Comparison of ENCODE assay signal across 15 cellular contexts in genomic region chr1:233227930-233228465, GRCh38.
DNase-seq lines count a peak whose midpoint lies in the region; ATAC-seq and TF ChIP-seq lines count a peak whose summit lies in the region.
"Had no signal": no experiment of that assay in that cellular context is flagged by ENCODE, and none has a peak within 500 bp of the region (broad histone marks: within the 10 kb centered on the region; RNA-seq: fewer than 3 reads in every experiment).

No MANE protein-coding gene starts in this region.

- H3K36me3 ChIP-seq in HCT116 (ENCODE audit: control insufficient read depth in 1 of 2, insufficient read depth in 2 of 2, low read length in 2 of 2): no peaks in the 10 kb centered on the region; a peak in 2 of 4 replicates
- H3K36me3 ChIP-seq in esophagus muscularis mucosa: peaks cover 0 to 6% (median 0%) of the 10 kb centered on the region in 4 donors
- H3K36me3 ChIP-seq: HAP-1 had no signal

- POLR2A ChIA-PET in HCT116 (lab: Charles Lee): interaction anchor here (0.7 kb wide), 1 partner anchor 576 kb away, joined by 3 read pairs; no protein-coding TSS in a partner anchor

- H3K27me3 Mint-ChIP-seq in natural killer cell treated with Interleukin-12 subunit alpha and Interleukin-12 subunit beta and Interleukin-15 and Interleukin-18, amount 100 ng/mL, for 72 hours: no peaks in the 10 kb centered on the region
- no peaks in the 10 kb centered on the region for H3K27me3 Mint-ChIP-seq in natural killer cell (ENCODE audit: low read depth in 2 of 2)
- no peaks in the 10 kb centered on the region for H3K27me3 Mint-ChIP-seq in activated naive CD8-positive, alpha-beta T cell treated with anti-CD3 and anti-CD28 coated beads for 36 hours
- no peaks in the 10 kb centered on the region for H3K27me3 Mint-ChIP-seq in activated naive CD4-positive, alpha-beta T cell treated with anti-CD3 and anti-CD28 coated beads, Interleukin-2, amount 10 ng/mL, durations not matched to agents 7 days and 5 days

- TF ChIP-seq CTCF in natural killer cell (IDR thresholded peaks at IDR 0.05): no peak
- no peak for TF ChIP-seq CTCF in HCT116 (IDR thresholded peaks at IDR 0.05 in 2 of 3, conservative IDR thresholded peaks at IDR 0.05 in 1 of 3; ENCODE audit: borderline replicate concordance in 1 of 3, insufficient read depth in 1 of 3, low read depth in 2 of 3, low read length in 2 of 3)
- no peak for TF ChIP-seq CTCF in esophagus muscularis mucosa (IDR thresholded peaks at IDR 0.05)
- TF ChIP-seq CTCF in lower leg skin (IDR thresholded peaks at IDR 0.05): no peak

- no TSS peak for BruUV-seq in HCT116 (replicated peaks; lab: Mats Ljungman, UMichigan)

- peak overlapping the region in 1 of 2 donors; percentile 18 for H3K27ac Mint-ChIP-seq in natural killer cell treated with Interleukin-12 subunit alpha and Interleukin-12 subunit beta and Interleukin-15 and Interleukin-18, amount 100 ng/mL, for 72 hours
- no peak overlapping the region for H3K27ac Mint-ChIP-seq in natural killer cell
- H3K27ac Mint-ChIP-seq in activated naive CD8-positive, alpha-beta T cell treated with anti-CD3 and anti-CD28 coated beads for 36 hours: no peak overlapping the region
- H3K27ac Mint-ChIP-seq in activated naive CD4-positive, alpha-beta T cell treated with anti-CD3 and anti-CD28 coated beads, Interleukin-2, amount 10 ng/mL, durations not matched to agents 7 days and 5 days: no peak overlapping the region
- H3K27ac Mint-ChIP-seq: CD8-positive, alpha-beta T cell had no signal

- H3K4me3 Mint-ChIP-seq in natural killer cell treated with Interleukin-12 subunit alpha and Interleukin-12 subunit beta and Interleukin-15 and Interleukin-18, amount 100 ng/mL, for 72 hours: peak overlapping the region; percentile 53
- H3K4me3 Mint-ChIP-seq in natural killer cell: no peak overlapping the region
- no peak overlapping the region for H3K4me3 Mint-ChIP-seq in activated naive CD8-positive, alpha-beta T cell treated with anti-CD3 and anti-CD28 coated beads for 36 hours
- H3K4me3 Mint-ChIP-seq in activated naive CD4-positive, alpha-beta T cell treated with anti-CD3 and anti-CD28 coated beads, Interleukin-2, amount 10 ng/mL, durations not matched to agents 7 days and 5 days: no peak overlapping the region
- H3K4me3 Mint-ChIP-seq: CD8-positive, alpha-beta T cell had no signal

- CTCF ChIA-PET in HCT116 (lab: Charles Lee): no interaction called here
- CTCF ChIA-PET in activated naive CD4-positive, alpha-beta T cell treated with anti-CD3 and anti-CD28 coated beads, Interleukin-2, amount 10 ng/mL, durations not matched to agents 7 days and 5 days (lab: Charles Lee): no interaction called here

- TF ChIP-seq RAD21 in HCT116 (IDR thresholded peaks at IDR 0.05; ENCODE audit: low read depth): peak; percentile 28; the same call in 1 of the 2 replicates

- no peaks in the 10 kb centered on the region for H3K9me2 ChIP-seq in HCT116 (ENCODE audit: insufficient read depth)

- TF ChIP-seq POLR2A in HCT116 (IDR thresholded peaks at IDR 0.05; ENCODE audit: borderline replicate concordance, extremely low read depth, insufficient read depth, insufficient read length) (no peak), esophagus muscularis mucosa (IDR thresholded peaks at IDR 0.05; ENCODE audit: low read depth) (no peak), lower leg skin (IDR thresholded peaks at IDR 0.05) (no peak)

- no peaks in the 10 kb centered on the region for H3K36me3 Mint-ChIP-seq in natural killer cell treated with Interleukin-12 subunit alpha and Interleukin-12 subunit beta and Interleukin-15 and Interleukin-18, amount 100 ng/mL, for 72 hours
- no peaks in the 10 kb centered on the region for H3K36me3 Mint-ChIP-seq in natural killer cell
- peaks cover 7% of the 10 kb centered on the region for H3K36me3 Mint-ChIP-seq in activated naive CD8-positive, alpha-beta T cell treated with anti-CD3 and anti-CD28 coated beads for 36 hours
- H3K36me3 Mint-ChIP-seq in activated naive CD4-positive, alpha-beta T cell treated with anti-CD3 and anti-CD28 coated beads, Interleukin-2, amount 10 ng/mL, durations not matched to agents 7 days and 5 days: peaks cover 10% of the 10 kb centered on the region

- H4K20me1 ChIP-seq in HCT116 (ENCODE audit: insufficient read depth): no peaks in the 10 kb centered on the region

- H3K9me3 Mint-ChIP-seq in natural killer cell treated with Interleukin-12 subunit alpha and Interleukin-12 subunit beta and Interleukin-15 and Interleukin-18, amount 100 ng/mL, for 72 hours: no peaks in the 10 kb centered on the region
- H3K9me3 Mint-ChIP-seq in natural killer cell: no peaks in the 10 kb centered on the region
- no peaks in the 10 kb centered on the region for H3K9me3 Mint-ChIP-seq in activated naive CD8-positive, alpha-beta T cell treated with anti-CD3 and anti-CD28 coated beads for 36 hours
- H3K9me3 Mint-ChIP-seq in activated naive CD4-positive, alpha-beta T cell treated with anti-CD3 and anti-CD28 coated beads, Interleukin-2, amount 10 ng/mL, durations not matched to agents 7 days and 5 days: no peaks in the 10 kb centered on the region
- H3K9me3 Mint-ChIP-seq: CD8-positive, alpha-beta T cell had no signal

- RAD21 ChIA-PET in HCT116 (lab: Charles Lee; ENCODE audit: low non-redundant PET in 1 of 2, low total read pairs in 2 of 2, uncharacterized antibody in 2 of 2, unreplicated experiment in 2 of 2): no interaction called here

- peaks cover 8 to 9% of the 10 kb centered on the region in 2 donors for H3K4me1 Mint-ChIP-seq in natural killer cell treated with Interleukin-12 subunit alpha and Interleukin-12 subunit beta and Interleukin-15 and Interleukin-18, amount 100 ng/mL, for 72 hours (ENCODE audit: low read depth in 2 of 2)
- peaks cover 0 to 12% of the 10 kb centered on the region in 2 donors for H3K4me1 Mint-ChIP-seq in natural killer cell
- H3K4me1 Mint-ChIP-seq in activated naive CD8-positive, alpha-beta T cell treated with anti-CD3 and anti-CD28 coated beads for 36 hours: no peaks in the 10 kb centered on the region
- peaks cover 7% of the 10 kb centered on the region for H3K4me1 Mint-ChIP-seq in activated naive CD4-positive, alpha-beta T cell treated with anti-CD3 and anti-CD28 coated beads, Interleukin-2, amount 10 ng/mL, durations not matched to agents 7 days and 5 days

- H3K4me2 ChIP-seq in HCT116 (ENCODE audit: low read length): no peak overlapping the region

- H3K9me3 ChIP-seq in HCT116 (ENCODE audit: control insufficient read depth in 1 of 2, insufficient read depth in 1 of 2, low read depth in 1 of 2, low read length in 2 of 2) (no peaks in the 10 kb centered on the region), esophagus muscularis mucosa (no peaks in the 10 kb centered on the region)
- H3K9me3 ChIP-seq: Caco-2, HAP-1 had no signal

- no peak overlapping the region for H3K27ac ChIP-seq in HCT116 (ENCODE audit: low read depth, low read length)
- H3K27ac ChIP-seq in esophagus muscularis mucosa (replicated peaks in 1 of 4): no peak overlapping the region

- DNase-seq in natural killer cell treated with Interleukin-12 subunit alpha and Interleukin-12 subunit beta and Interleukin-15 and Interleukin-18, amount 100 ng/mL, for 72 hours (ENCODE audit: low spot score): no peak
- DNase-seq in natural killer cell: no peak
- no peak for DNase-seq in HCT116 (ENCODE audit: low read depth, low spot score)
- DNase-seq in esophagus muscularis mucosa (ENCODE audit: extremely low spot score): peak; percentile 31
- DNase-seq in activated naive CD8-positive, alpha-beta T cell treated with anti-CD3 and anti-CD28 coated beads for 36 hours: no peak
- no peak for DNase-seq in lower leg skin (ENCODE audit: low spot score in 2 of 2)
- DNase-seq in activated naive CD4-positive, alpha-beta T cell treated with anti-CD3 and anti-CD28 coated beads, Interleukin-2, amount 10 ng/mL, durations not matched to agents 7 days and 5 days: no peak
- DNase-seq: 8988T; C1 segment of cervical spinal cord; Caco-2; CD8-positive, alpha-beta T cell; DMS153; DND-41; GOT3 had no signal

- no peak for ATAC-seq in natural killer cell treated with Interleukin-12 subunit alpha and Interleukin-12 subunit beta and Interleukin-15 and Interleukin-18, amount 100 ng/mL, for 72 hours
- ATAC-seq in natural killer cell: no peak
- ATAC-seq in HCT116: peak; percentile 44; the same call in 1 of the 2 replicates
- ATAC-seq: CD8-positive, alpha-beta T cell had no signal

- H2AFZ ChIP-seq in HCT116 (ENCODE audit: low read depth, low read length, poor library complexity, severe bottlenecking): no peak overlapping the region

- H3K79me2 ChIP-seq in HCT116 (ENCODE audit: insufficient read depth, low read length): no peaks in the 10 kb centered on the region

- H3K4me1 ChIP-seq in HCT116 (ENCODE audit: control insufficient read depth in 1 of 2, insufficient read depth in 2 of 2, low read length in 2 of 2) (no peaks in the 10 kb centered on the region), esophagus muscularis mucosa (no peaks in the 10 kb centered on the region)
- H3K4me1 ChIP-seq: Caco-2, HAP-1 had no signal

- WGBS in esophagus muscularis mucosa: 90% methylated on average over 4 of the region's 4 CpGs
- WGBS in lower leg skin, 2 donors: 89 to 90% methylated on average over 4 of the region's 4 CpGs

- no peak for TF ChIP-seq EP300 in esophagus muscularis mucosa (IDR thresholded peaks at IDR 0.05)

- intact Hi-C loops in natural killer cell (cut with micrococcal nuclease): no loop called here
- intact Hi-C loops in HCT116 (cut with micrococcal nuclease): no loop called here
- intact Hi-C loops in esophagus muscularis mucosa (cut with DNase I): no loop called here
- intact Hi-C loops in lower leg skin (cut with DNase I; ENCODE audit: low total_unique reads): no loop called here

- H3K4me3 ChIP-seq in HCT116 (replicated peaks in 1 of 2; ENCODE audit: low read depth in 1 of 2, low read length in 2 of 2) (no peak overlapping the region), esophagus muscularis mucosa (no peak overlapping the region), lower leg skin (ENCODE audit: low read depth, poor library complexity, severe bottlenecking) (no peak overlapping the region)
- H3K4me3 ChIP-seq: HAP-1 had no signal

- H3K9ac ChIP-seq in HCT116 (ENCODE audit: low read length): no peak overlapping the region

- H3K27me3 ChIP-seq in HCT116 (ENCODE audit: insufficient read depth, low read length) (no peaks in the 10 kb centered on the region), esophagus muscularis mucosa (no peaks in the 10 kb centered on the region)

TF ChIP-seq in HCT116, 20 proteins besides CTCF, POLR2A, EP300 and RAD21:
- no peak for TF ChIP-seq MAX (IDR thresholded peaks at IDR 0.05)
TF ChIP-seq in HCT116: peak in this region for 0.
